In the genomic region with DNA sequence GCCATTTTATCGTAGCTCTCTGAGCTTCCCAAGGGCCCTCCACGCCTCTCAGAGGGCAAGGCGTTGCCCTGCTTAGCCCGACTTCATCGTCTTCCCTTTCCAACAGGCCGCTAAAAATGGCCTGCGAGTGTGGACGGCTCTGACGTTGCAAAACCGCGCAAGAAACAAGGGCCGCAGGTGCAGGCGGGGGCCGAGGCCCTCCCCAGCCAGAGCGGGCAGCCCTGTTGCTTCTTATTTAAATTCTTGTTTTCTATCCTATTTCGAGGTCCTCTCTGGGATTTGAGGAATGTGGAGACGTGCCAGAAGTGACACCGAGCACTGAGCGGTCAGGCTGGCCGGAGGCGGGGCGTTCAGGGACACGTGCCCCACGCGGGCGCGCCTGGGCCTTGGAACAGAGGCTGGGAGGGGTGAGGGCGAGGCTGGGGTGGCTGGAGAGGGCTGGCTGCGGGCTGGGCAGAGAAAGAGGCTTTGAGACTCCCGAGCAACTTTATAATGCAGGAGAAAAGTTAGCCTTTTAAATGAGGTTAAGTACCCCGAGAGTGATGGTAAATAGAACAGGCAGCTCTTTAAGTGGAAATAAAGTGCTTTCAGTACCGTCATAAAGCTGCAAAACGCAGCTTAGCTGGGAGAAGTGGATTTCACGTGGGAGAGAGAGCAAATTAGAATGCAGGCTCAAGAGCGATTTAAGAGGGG, we compare ENCODE assay signal across 8 cellular contexts.
DNase-seq lines count a peak whose midpoint lies in the region; ATAC-seq and TF ChIP-seq lines count a peak whose summit lies in the region.

No MANE protein-coding gene starts in this region.

- no peaks in the 10 kb centered on the region for H3K4me1 ChIP-seq in breast epithelium

- TF ChIP-seq RAD21 in Ishikawa (IDR thresholded peaks at IDR 0.05; ENCODE audit: low read depth), result no peak

- H3K27me3 ChIP-seq in breast epithelium, result no peaks in the 10 kb centered on the region

- intact Hi-C loops in breast epithelium (cut with DNase I; ENCODE audit: low total_unique reads), result no loop called here

- no peaks in the 10 kb centered on the region for H3K36me3 ChIP-seq in breast epithelium

- peaks cover 17 to 52% of the 10 kb centered on the region in 2 donors for H3K4me1 Mint-ChIP-seq in immature natural killer cell

- peak overlapping the region in 5 of 6 donors; percentile 61 to 79 (median 68) for H3K27ac Mint-ChIP-seq in immature natural killer cell

- peak in 1 of 2 donors; percentile 24 for DNase-seq in breast epithelium (ENCODE audit: low spot score in 2 of 2)
- peak; percentile 7 to 16 (median 14) for DNase-seq in immature natural killer cell
- DNase-seq in retinal pigment epithelial cell (ENCODE audit: low read depth), result peak; percentile 66
- no peak for DNase-seq in NCI-H146 treated with DMSO at 0.1 percent for 48 hours (lab: John Stamatoyannopoulos, UW; ENCODE audit: unreplicated experiment)
- no peak for DNase-seq in activated CD4-positive, alpha-beta T cell treated with anti-CD3 and anti-CD28 coated beads for 48 hours

- no peak for TF ChIP-seq EP300 in Ishikawa (IDR thresholded peaks at IDR 0.05; ENCODE audit: borderline replicate concordance)

- peak overlapping the region; percentile 53 to 80 (median 70) for H3K4me3 Mint-ChIP-seq in immature natural killer cell

- H3K36me3 Mint-ChIP-seq in immature natural killer cell, result peaks cover under 1 to 15% (median 3%) of the 10 kb centered on the region in 3 donors

- H3K27me3 Mint-ChIP-seq in immature natural killer cell (ENCODE audit: low read depth in 3 of 3), result peaks cover 0 to 2% (median 2%) of the 10 kb centered on the region in 3 donors

- H3K9me3 Mint-ChIP-seq in immature natural killer cell, result no peaks in the 10 kb centered on the region

- no peak for TF ChIP-seq POLR2A in breast epithelium (IDR thresholded peaks at IDR 0.05)

- H3K27ac ChIP-seq in breast epithelium, result peak overlapping the region; percentile 54 to 77

- ATAC-seq in GM19395 (IDR thresholded peaks at IDR 0.05; ENCODE audit: unreplicated experiment), result no peak
- ATAC-seq in HG02588 (IDR thresholded peaks at IDR 0.05; ENCODE audit: unreplicated experiment), result no peak

- H3K4me3 ChIP-seq in breast epithelium (peak overlapping the region in 2 of 3 donors; percentile 30 to 54), retinal pigment epithelial cell (ENCODE audit: low read length) (peak overlapping the region; percentile 41)

- TF ChIP-seq CTCF in breast epithelium (IDR thresholded peaks at IDR 0.05), result no peak
- no peak for TF ChIP-seq CTCF in retinal pigment epithelial cell (conservative IDR thresholded peaks at IDR 0.05; ENCODE audit: low read depth, low read length)

- H3K9me3 ChIP-seq in breast epithelium, result no peaks in the 10 kb centered on the region

TF ChIP-seq in Ishikawa, 13 proteins besides CTCF, POLR2A, EP300 and RAD21:
- TF ChIP-seq, protein P1, sequence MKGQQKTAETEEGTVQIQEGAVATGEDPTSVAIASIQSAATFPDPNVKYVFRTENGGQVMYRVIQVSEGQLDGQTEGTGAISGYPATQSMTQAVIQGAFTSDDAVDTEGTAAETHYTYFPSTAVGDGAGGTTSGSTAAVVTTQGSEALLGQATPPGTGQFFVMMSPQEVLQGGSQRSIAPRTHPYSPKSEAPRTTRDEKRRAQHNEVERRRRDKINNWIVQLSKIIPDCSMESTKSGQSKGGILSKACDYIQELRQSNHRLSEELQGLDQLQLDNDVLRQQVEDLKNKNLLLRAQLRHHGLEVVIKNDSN (IDR thresholded peaks at IDR 0.05), result 0 out of 2 replicates have a peak, but pooled peaks have one; percentile 36
- no peak for TF ChIP-seq FOXM1 (IDR thresholded peaks at IDR 0.05; ENCODE audit: borderline replicate concordance, low read depth)

Comparison
In these comparisons a context has a peak if more than half of its experiments do, and no peak if none do; other contexts are left out.
1. DNase-seq: peak in immature natural killer cell (3 of 3) and retinal pigment epithelial cell (single experiment); none in NCI-H146 treated with DMSO at 0.1 percent for 48 hours (single experiment) and activated CD4-positive, alpha-beta T cell treated with anti-CD3 and anti-CD28 coated beads for 48 hours (single experiment).